In the genomic region with DNA sequence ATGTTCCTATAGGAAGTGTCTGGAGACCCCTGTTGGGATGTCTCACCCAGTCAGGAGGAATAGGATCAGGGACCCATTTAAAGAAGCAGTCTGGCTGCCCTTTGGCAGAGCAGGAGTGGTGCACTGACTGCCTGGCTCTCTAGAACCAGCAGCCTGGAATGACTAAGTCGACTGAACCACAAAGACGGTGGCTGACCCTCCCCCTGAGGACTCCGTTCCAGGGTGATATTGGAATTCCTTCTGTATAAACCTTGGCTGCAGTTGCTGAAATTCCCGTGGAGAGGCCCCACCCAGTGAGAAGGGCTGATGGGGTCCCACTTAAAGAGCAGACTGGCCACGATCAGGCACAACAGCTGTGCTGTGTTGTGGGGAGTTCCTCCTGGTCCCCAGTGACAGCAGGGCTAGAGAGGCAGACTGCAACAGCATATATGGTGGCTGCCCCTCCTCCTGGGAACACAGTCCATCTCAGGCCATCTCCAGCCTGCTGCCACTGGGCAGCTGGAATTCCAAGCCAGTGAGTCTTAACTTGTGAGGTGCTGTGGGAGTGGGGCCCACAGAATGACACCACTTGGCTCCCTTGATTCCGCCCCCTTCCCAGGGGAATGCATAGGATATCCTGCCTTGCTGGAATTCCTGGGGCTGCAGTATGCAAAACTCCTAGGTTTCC, we compare ENCODE assay signal across 1 cellular context.
TF ChIP-seq lines count a peak whose summit lies in the region.

No MANE protein-coding gene starts in this region.

TF ChIP-seq in GM23338, 12 proteins besides CTCF, POLR2A, EP300 and RAD21 (continued from another document):
- TF ChIP-seq STAT1 (IDR thresholded peaks at IDR 0.05; ENCODE audit: unreplicated experiment) (no peak), ZNF114 (CRISPR knock-in tag; IDR thresholded peaks at IDR 0.05) (no peak), EZH2 (IDR thresholded peaks at IDR 0.05; ENCODE audit: low read depth, unreplicated experiment) (no peak), REST (IDR thresholded peaks at IDR 0.05; ENCODE audit: unreplicated experiment) (no peak), NANOG (IDR thresholded peaks at IDR 0.05; ENCODE audit: borderline replicate concordance) (no peak)
- TF ChIP-seq, protein P1, sequence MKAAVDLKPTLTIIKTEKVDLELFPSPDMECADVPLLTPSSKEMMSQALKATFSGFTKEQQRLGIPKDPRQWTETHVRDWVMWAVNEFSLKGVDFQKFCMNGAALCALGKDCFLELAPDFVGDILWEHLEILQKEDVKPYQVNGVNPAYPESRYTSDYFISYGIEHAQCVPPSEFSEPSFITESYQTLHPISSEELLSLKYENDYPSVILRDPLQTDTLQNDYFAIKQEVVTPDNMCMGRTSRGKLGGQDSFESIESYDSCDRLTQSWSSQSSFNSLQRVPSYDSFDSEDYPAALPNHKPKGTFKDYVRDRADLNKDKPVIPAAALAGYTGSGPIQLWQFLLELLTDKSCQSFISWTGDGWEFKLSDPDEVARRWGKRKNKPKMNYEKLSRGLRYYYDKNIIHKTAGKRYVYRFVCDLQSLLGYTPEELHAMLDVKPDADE (IDR thresholded peaks at IDR 0.05), result no peak
- TF ChIP-seq, protein P2, sequence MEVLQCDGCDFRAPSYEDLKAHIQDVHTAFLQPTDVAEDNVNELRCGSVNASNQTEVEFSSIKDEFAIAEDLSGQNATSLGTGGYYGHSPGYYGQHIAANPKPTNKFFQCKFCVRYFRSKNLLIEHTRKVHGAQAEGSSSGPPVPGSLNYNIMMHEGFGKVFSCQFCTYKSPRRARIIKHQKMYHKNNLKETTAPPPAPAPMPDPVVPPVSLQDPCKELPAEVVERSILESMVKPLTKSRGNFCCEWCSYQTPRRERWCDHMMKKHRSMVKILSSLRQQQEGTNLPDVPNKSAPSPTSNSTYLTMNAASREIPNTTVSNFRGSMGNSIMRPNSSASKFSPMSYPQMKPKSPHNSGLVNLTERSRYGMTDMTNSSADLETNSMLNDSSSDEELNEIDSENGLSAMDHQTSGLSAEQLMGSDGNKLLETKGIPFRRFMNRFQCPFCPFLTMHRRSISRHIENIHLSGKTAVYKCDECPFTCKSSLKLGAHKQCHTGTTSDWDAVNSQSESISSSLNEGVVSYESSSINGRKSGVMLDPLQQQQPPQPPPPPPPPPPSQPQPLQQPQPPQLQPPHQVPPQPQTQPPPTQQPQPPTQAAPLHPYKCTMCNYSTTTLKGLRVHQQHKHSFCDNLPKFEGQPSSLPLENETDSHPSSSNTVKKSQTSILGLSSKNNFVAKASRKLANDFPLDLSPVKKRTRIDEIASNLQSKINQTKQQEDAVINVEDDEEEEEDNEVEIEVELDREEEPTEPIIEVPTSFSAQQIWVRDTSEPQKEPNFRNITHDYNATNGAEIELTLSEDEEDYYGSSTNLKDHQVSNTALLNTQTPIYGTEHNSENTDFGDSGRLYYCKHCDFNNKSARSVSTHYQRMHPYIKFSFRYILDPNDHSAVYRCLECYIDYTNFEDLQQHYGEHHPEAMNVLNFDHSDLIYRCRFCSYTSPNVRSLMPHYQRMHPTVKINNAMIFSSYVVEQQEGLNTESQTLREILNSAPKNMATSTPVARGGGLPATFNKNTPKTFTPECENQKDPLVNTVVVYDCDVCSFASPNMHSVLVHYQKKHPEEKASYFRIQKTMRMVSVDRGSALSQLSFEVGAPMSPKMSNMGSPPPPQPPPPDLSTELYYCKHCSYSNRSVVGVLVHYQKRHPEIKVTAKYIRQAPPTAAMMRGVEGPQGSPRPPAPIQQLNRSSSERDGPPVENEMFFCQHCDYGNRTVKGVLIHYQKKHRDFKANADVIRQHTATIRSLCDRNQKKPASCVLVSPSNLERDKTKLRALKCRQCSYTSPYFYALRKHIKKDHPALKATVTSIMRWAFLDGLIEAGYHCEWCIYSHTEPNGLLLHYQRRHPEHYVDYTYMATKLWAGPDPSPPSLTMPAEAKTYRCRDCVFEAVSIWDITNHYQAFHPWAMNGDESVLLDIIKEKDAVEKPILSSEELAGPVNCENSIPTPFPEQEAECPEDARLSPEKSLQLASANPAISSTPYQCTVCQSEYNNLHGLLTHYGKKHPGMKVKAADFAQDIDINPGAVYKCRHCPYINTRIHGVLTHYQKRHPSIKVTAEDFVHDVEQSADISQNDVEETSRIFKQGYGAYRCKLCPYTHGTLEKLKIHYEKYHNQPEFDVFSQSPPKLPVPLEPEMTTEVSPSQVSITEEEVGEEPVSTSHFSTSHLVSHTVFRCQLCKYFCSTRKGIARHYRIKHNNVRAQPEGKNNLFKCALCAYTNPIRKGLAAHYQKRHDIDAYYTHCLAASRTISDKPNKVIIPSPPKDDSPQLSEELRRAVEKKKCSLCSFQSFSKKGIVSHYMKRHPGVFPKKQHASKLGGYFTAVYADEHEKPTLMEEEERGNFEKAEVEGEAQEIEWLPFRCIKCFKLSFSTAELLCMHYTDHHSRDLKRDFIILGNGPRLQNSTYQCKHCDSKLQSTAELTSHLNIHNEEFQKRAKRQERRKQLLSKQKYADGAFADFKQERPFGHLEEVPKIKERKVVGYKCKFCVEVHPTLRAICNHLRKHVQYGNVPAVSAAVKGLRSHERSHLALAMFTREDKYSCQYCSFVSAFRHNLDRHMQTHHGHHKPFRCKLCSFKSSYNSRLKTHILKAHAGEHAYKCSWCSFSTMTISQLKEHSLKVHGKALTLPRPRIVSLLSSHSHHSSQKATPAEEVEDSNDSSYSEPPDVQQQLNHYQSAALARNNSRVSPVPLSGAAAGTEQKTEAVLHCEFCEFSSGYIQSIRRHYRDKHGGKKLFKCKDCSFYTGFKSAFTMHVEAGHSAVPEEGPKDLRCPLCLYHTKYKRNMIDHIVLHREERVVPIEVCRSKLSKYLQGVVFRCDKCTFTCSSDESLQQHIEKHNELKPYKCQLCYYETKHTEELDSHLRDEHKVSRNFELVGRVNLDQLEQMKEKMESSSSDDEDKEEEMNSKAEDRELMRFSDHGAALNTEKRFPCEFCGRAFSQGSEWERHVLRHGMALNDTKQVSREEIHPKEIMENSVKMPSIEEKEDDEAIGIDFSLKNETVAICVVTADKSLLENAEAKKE (CRISPR knock-in tag; IDR thresholded peaks at IDR 0.05), result no peak
TF ChIP-seq in GM23338: peak in this region for 0.
